Comparison of ENCODE assay signal across 8 cellular contexts in the genomic region with DNA sequence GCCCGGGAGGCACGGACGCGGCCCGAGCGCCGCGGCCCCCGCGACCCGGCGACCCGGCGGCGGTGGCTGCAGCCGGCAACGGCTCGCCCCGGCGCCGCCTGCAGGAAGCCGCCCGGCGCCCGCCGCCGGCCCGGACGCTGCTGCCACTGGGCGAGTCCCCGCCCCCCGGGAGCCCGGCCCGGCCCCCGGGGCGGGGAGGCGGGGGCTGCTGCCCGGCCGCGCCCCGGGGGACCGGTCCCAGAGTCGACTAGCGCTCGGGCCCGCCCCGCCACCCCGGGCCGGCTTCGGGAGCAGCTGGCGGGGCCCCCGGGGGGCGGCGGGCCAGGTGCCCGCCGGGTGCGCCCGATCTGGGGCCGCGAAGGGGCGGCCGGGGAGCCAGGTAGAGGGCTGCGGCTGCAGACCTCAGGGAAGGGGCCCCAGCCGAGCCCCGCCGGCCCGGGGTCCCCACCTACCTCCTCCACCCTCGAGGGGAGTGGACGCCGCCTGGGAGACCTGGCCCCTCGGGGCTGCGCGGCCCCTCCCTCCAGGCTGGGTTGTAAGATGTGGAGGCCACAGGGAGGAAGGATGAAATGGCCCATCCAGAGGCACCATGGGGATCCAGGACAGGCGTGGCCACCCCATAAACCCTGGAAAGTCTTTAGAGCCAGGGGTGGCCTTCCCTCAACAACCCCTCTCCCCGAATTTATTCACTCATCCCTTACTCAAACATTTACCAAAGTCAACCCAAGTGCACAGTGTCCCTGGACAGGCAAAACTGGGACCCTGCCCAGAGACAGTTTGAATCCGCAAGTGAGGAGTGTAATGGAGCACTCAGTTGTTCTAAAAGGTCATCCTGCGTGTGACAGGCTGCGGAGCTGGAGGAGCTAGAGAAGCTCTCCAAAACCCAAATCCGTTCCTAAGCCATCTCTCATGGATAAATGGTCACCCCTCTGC. TPM values are rescaled to one million over a fixed set of nuclear protein-coding genes. Genes with fewer than 3 reads are reported as not detected.
DNase-seq lines count a peak whose midpoint lies in the region; ATAC-seq, FAIRE-seq and TF ChIP-seq lines count a peak whose summit lies in the region.

A gene with protein sequence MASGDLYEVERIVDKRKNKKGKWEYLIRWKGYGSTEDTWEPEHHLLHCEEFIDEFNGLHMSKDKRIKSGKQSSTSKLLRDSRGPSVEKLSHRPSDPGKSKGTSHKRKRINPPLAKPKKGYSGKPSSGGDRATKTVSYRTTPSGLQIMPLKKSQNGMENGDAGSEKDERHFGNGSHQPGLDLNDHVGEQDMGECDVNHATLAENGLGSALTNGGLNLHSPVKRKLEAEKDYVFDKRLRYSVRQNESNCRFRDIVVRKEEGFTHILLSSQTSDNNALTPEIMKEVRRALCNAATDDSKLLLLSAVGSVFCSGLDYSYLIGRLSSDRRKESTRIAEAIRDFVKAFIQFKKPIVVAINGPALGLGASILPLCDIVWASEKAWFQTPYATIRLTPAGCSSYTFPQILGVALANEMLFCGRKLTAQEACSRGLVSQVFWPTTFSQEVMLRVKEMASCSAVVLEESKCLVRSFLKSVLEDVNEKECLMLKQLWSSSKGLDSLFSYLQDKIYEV (minus strand): TSS at position 148 of the 933 bp plus-strand sequence. CDS start 425 bp downstream, outside the sequence.

- H3K9ac ChIP-seq in HepG2 (ENCODE audit: insufficient read depth, low read depth, low read length): no peak within 1 kb of the TSS

- H3K4me3 ChIP-seq in choroid plexus epithelial cell (ENCODE audit: low read depth, low read length): peak within 1 kb of the TSS; percentile 89
- H3K4me3 ChIP-seq in HepG2 (replicated peaks in 1 of 3; ENCODE audit: insufficient read depth in 1 of 3, low read depth in 2 of 3, low read length in 3 of 3): peak within 1 kb of the TSS; percentile 62 to 77 (median 76); a peak in 4 of 6 replicates

- no peaks in the 10 kb centered on the region for H3K79me2 ChIP-seq in HepG2 (ENCODE audit: insufficient read depth, low read length)

- 54% methylated on average over 6 of the region's 79 CpGs for WGBS in HepG2 (ENCODE audit: low lambda C conversion rate)

- H3K27ac ChIP-seq in 22Rv1 (peak within 1 kb of the TSS; percentile 78), HepG2 (ENCODE audit: extremely low read length, insufficient read depth, low read length) (no peak within 1 kb of the TSS)

- H3K27me3 ChIP-seq in HepG2 (ENCODE audit: control insufficient read depth in 1 of 2, insufficient read depth in 2 of 2, low read length in 2 of 2): peaks cover 2 to 26% of the 10 kb centered on the region in 2 experiments; a peak in 3 of 5 replicates

- H3K36me3 ChIP-seq in HepG2 (replicated peaks in 1 of 2; ENCODE audit: control insufficient read depth in 1 of 2, insufficient read depth in 2 of 2, low read length in 2 of 2): no peaks in the 10 kb centered on the region

- TF ChIP-seq CTCF in 22Rv1 (IDR thresholded peaks at IDR 0.05) (no peak), choroid plexus epithelial cell (conservative IDR thresholded peaks at IDR 0.05; ENCODE audit: low read depth, low read length) (no peak), HepG2 (CRISPR knock-in tag; IDR thresholded peaks at IDR 0.05) (no peak)

- DNase-seq in UCSD-AML1 (lab: John Stamatoyannopoulos, UW; ENCODE audit: unreplicated experiment): peak; percentile 71
- peak; percentile 21 for DNase-seq in choroid plexus epithelial cell (ENCODE audit: low read depth)
- no peak for DNase-seq in HepG2 (ENCODE audit: low spot score)
- DNase-seq in stimulated activated CD8-positive, alpha-beta memory T cell treated with anti-CD3 and anti-CD28 coated beads, Interleukin-12 subunit alpha, Interleukin-12 subunit beta, amount 100 ng/mL, for 4 hours (ENCODE audit: low read depth): peak; percentile 19
- no peak for DNase-seq in NCI-H2107 (lab: John Stamatoyannopoulos, UW)

- H2AFZ ChIP-seq in HepG2 (ENCODE audit: low read length): no peak within 1 kb of the TSS

- ATAC-seq in GM18907 (IDR thresholded peaks at IDR 0.05; ENCODE audit: unreplicated experiment) (peak; percentile 73), HG03196 (IDR thresholded peaks at IDR 0.05; ENCODE audit: unreplicated experiment) (peak; percentile 68), HepG2 (peak; percentile 75)

- no peak for FAIRE-seq in HepG2 (lab: Jason Lieb, UNC)

- intact Hi-C loops in HepG2 (cut with micrococcal nuclease; ENCODE audit: unreplicated experiment): no loop called here

- TF ChIP-seq EP300 in HepG2 (IDR thresholded peaks at IDR 0.05; ENCODE audit: low read depth in 2 of 2, low read length in 2 of 2): no peak
- TF ChIP-seq EP300 in HepG2 (CRISPR knock-in tag; IDR thresholded peaks at IDR 0.05; ENCODE audit: borderline replicate concordance): no peak

- no peaks in the 10 kb centered on the region for H3K9me3 ChIP-seq in HepG2 (ENCODE audit: low read length)

- CTCF ChIA-PET in HepG2 (lab: Yijun Ruan, JAX; ENCODE audit: low intra/inter-chr PET ratio, low total read pairs): no interaction called here

- no peaks in the 10 kb centered on the region for H3K4me1 ChIP-seq in HepG2 (ENCODE audit: insufficient read depth, low read length)

- in situ Hi-C loops in HepG2 (cut with HindIII; ENCODE audit: extremely low pct_ligation_motif_present, low pct_unique_long_range_greater_than_20kb): no loop called here

- no peaks in the 10 kb centered on the region for H4K20me1 ChIP-seq in HepG2 (ENCODE audit: insufficient read depth, low read length)

- peak within 1 kb of the TSS; percentile 86 for H3K4me2 ChIP-seq in HepG2 (ENCODE audit: low read depth, low read length)

- no TSS peak for BruUV-seq in HepG2 (replicated peaks; lab: Mats Ljungman, UMichigan)

- TF ChIP-seq POLR2A in HepG2 (IDR thresholded peaks at IDR 0.05; ENCODE audit: insufficient read depth in 1 of 2, low read depth in 2 of 2, low read length in 2 of 2): no peak

- POLR2A ChIA-PET in HepG2 (lab: Yijun Ruan, JAX): no interaction called here

- no peak for TF ChIP-seq RAD21 in HepG2 (CRISPR knock-in tag; IDR thresholded peaks at IDR 0.05)

TF ChIP-seq in HepG2, 621 proteins besides CTCF, POLR2A, EP300 and RAD21 (continues in another document):
- no peak for TF ChIP-seq SMYD3 (CRISPR knock-in tag; IDR thresholded peaks at IDR 0.05)
- TF ChIP-seq, protein P1, sequence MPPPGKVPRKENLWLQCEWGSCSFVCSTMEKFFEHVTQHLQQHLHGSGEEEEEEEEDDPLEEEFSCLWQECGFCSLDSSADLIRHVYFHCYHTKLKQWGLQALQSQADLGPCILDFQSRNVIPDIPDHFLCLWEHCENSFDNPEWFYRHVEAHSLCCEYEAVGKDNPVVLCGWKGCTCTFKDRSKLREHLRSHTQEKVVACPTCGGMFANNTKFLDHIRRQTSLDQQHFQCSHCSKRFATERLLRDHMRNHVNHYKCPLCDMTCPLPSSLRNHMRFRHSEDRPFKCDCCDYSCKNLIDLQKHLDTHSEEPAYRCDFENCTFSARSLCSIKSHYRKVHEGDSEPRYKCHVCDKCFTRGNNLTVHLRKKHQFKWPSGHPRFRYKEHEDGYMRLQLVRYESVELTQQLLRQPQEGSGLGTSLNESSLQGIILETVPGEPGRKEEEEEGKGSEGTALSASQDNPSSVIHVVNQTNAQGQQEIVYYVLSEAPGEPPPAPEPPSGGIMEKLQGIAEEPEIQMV (CRISPR knock-in tag; IDR thresholded peaks at IDR 0.05; ENCODE audit: low read depth): no peak
- TF ChIP-seq NR2F1 (CRISPR knock-in tag; IDR thresholded peaks at IDR 0.05): no peak
- no peak for TF ChIP-seq ZBTB8A (CRISPR knock-in tag; IDR thresholded peaks at IDR 0.05; ENCODE audit: borderline replicate concordance, low read depth)
- peak; percentile 63; the same call in 1 of the 2 replicates for TF ChIP-seq ZNF263 (CRISPR knock-in tag; IDR thresholded peaks at IDR 0.05)
- TF ChIP-seq KLF16 (CRISPR knock-in tag; IDR thresholded peaks at IDR 0.05): no peak
- no peak for TF ChIP-seq CEBPB (IDR thresholded peaks at IDR 0.05; ENCODE audit: borderline replicate concordance, low read depth, low read length)

RNA-seq across cellular contexts. Expression of the gene that starts here (rescaled TPM):
- 0.20 and 0.35 TPM in 2 replicates for total RNA-seq in HepG2 (2016; rRNA removed; fragmentation: Illumina TruSeq; extraction: Trizol)
- 3.8 and 5.3 TPM in 2 replicates for total RNA-seq in HepG2 (2016; cell fraction: cytosol; rRNA removed; fragmentation: Illumina TruSeq; extraction: Trizol; ENCODE audit: low read depth)
- total RNA-seq in HepG2 (2016; cell fraction: insoluble cytoplasmic fraction; rRNA removed; fragmentation: Illumina TruSeq; extraction: Trizol): 0.39 and 0.52 TPM in 2 replicates
- total RNA-seq in HepG2 (2016; cell fraction: membrane; rRNA removed; fragmentation: Illumina TruSeq; extraction: Trizol): 1.1 and 1.4 TPM in 2 replicates
- 0.16 and 0.47 TPM in 2 replicates for total RNA-seq in HepG2 (2016; cell fraction: nucleus; rRNA removed; fragmentation: Illumina TruSeq; extraction: Trizol)
- polyA plus RNA-seq in HepG2 (2011; rRNA removed): 0.07 TPM in 2 replicates
- polyA plus RNA-seq in HepG2 (2011; cell fraction: cytosol; rRNA removed): 0.03 and 0.08 TPM in 2 replicates
- polyA plus RNA-seq in HepG2 (2011; cell fraction: nucleus; rRNA removed): 0.10 and 0.17 TPM in 2 replicates
- polyA plus RNA-seq in HepG2 (2012): 0.11 TPM in 1 of 2 replicates, not detected in the other
- 0.01 TPM in 1 of 2 replicates, not detected in the other for polyA plus RNA-seq in HepG2 (2016; cell fraction: cytosol; fragmentation: Illumina TruSeq; extraction: Trizol; ENCODE audit: low read depth)
- polyA plus RNA-seq in HepG2 (2016; cell fraction: insoluble cytoplasmic fraction; fragmentation: Illumina TruSeq; extraction: Trizol; ENCODE audit: low read depth): 0.15 and 0.22 TPM in 2 replicates
- 0.05 and 0.13 TPM in 2 replicates for polyA plus RNA-seq in HepG2 (2016; cell fraction: membrane; fragmentation: Illumina TruSeq; extraction: Trizol; ENCODE audit: low read depth)
- 0.12 and 0.44 TPM in 2 replicates for polyA plus RNA-seq in HepG2 (2016; cell fraction: nucleus; fragmentation: Illumina TruSeq; extraction: Trizol; ENCODE audit: insufficient read depth, low read depth)
- polyA minus RNA-seq in HepG2 (2011; rRNA and poly(A)+ RNA removed; ENCODE audit: low replicate concordance): 0.22 and 43.0 TPM in 2 replicates
- 0.10 and 0.44 TPM in 2 replicates for polyA minus RNA-seq in HepG2 (2011; cell fraction: cytosol; rRNA and poly(A)+ RNA removed)
- 1.5 and 2.6 TPM in 2 replicates for polyA minus RNA-seq in HepG2 (2011; cell fraction: nucleus; rRNA and poly(A)+ RNA removed)

Comparison
In these comparisons a context has a peak if more than half of its experiments do, and no peak if none do; other contexts are left out.
1. DNase-seq: peak in UCSD-AML1 (single experiment), choroid plexus epithelial cell (single experiment) and stimulated activated CD8-positive, alpha-beta memory T cell treated with anti-CD3 and anti-CD28 coated beads, Interleukin-12 subunit alpha, Interleukin-12 subunit beta, amount 100 ng/mL, for 4 hours (single experiment); none in HepG2 (single experiment) and NCI-H2107 (single experiment).
2. Peak in every context shown above with its lines, with median percentiles within 50 percentile points of each other: ATAC-seq.